ENCODE assay signal across 8 cellular contexts in the genomic region with DNA sequence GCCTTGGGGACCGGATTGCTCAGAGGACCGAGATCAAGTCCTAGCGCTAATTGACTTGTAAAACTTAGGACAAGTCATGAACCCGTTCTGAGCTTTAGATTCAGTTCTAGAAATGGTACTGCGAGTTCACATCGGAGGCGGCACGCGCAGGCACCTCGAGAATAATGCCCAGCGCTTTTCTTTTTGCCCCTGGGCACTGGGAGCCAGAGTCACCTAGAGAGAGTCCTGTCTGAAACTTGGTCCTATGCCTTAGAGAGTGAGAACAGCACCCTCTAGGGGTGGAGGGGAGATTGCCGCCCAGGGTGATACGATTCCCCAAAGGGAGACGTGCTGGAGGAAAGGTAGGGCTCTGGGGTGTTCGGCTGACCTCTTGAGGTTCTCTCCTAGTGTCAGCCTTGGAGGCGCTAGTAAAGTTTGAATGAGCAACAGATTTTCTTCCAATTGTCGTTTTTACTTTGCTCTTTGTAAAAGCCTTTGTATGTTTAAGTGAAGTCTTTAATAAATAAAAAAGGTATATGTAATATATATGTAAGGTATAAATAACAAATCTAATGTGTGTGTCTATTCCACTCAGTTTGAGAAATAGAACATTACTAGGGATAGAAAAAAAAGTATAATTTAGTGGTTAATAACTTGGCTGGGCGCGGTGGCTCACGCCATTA.
DNase-seq lines count a peak whose midpoint lies in the region; ATAC-seq and TF ChIP-seq lines count a peak whose summit lies in the region.

No MANE protein-coding gene starts in this region.

- peak overlapping the region; percentile 22; the same call in 1 of the 2 replicates for H3K27ac ChIP-seq in HUES6 (ENCODE audit: low read depth, low read length)
- H3K27ac ChIP-seq in muscle layer of colon (ENCODE audit: low read depth, low read length): peak overlapping the region; percentile 45

- no peak for TF ChIP-seq POLR2A in erythroblast (IDR thresholded peaks at IDR 0.05; ENCODE audit: low read length)

- DNase-seq in D341Med (ENCODE audit: low spot score): peak; percentile 81
- DNase-seq in NOMO-1 treated with dmso at 0.1 percent for 144 hours (lab: John Stamatoyannopoulos, UW; ENCODE audit: unreplicated experiment): peak; percentile 94
- peak; percentile 90 for DNase-seq in activated CD8-positive, alpha-beta memory T cell treated with anti-CD3 and anti-CD28 coated beads, Interleukin-2, amount 50 U/mL, for 4 hours
- peak; percentile 90 to 94 for DNase-seq in erythroblast (lab: John Stamatoyannopoulos, UW)
- peak; percentile 96 for DNase-seq in stimulated activated CD8-positive, alpha-beta memory T cell treated with anti-CD3 and anti-CD28 coated beads, Interleukin-4, amount 100 ng/mL, for 48 hours

- H3K4me3 ChIP-seq in HUES6 (ENCODE audit: low read depth, low read length) (peak overlapping the region; percentile 91), muscle layer of colon (ENCODE audit: low read depth in 1 of 2, low read length in 2 of 2) (peak overlapping the region; percentile 76 to 89)

- H3K27me3 ChIP-seq in HUES6 (ENCODE audit: control insufficient read depth, insufficient read depth, low read length): no peaks in the 10 kb centered on the region
- no peaks in the 10 kb centered on the region for H3K27me3 ChIP-seq in muscle layer of colon (ENCODE audit: control insufficient read depth in 1 of 2, insufficient read depth in 2 of 2, low read length in 2 of 2)

- H3K36me3 ChIP-seq in HUES6 (ENCODE audit: control insufficient read depth, insufficient read depth, low read length) (peaks cover 8% of the 10 kb centered on the region), muscle layer of colon (ENCODE audit: insufficient read depth, low read length) (peaks cover 3% of the 10 kb centered on the region)

- peak; percentile 61 for ATAC-seq in GM21515 (IDR thresholded peaks at IDR 0.05; ENCODE audit: unreplicated experiment)

- H3K9me3 ChIP-seq in HUES6 (ENCODE audit: control insufficient read depth, insufficient read depth, low read depth, low read length) (no peaks in the 10 kb centered on the region), muscle layer of colon (ENCODE audit: low read length) (no peaks in the 10 kb centered on the region)

- no peaks in the 10 kb centered on the region for H3K4me1 ChIP-seq in HUES6 (ENCODE audit: control insufficient read depth, insufficient read depth, low read length)
- H3K4me1 ChIP-seq in muscle layer of colon (ENCODE audit: insufficient read depth, low read length): peaks cover 15% of the 10 kb centered on the region

- peak overlapping the region; percentile 81 for H3K9ac ChIP-seq in HUES6 (ENCODE audit: low read length)
- peak overlapping the region; percentile 57 for H3K9ac ChIP-seq in muscle layer of colon (ENCODE audit: low read length)

Comparison
In these comparisons a context has a peak if more than half of its experiments do, and no peak if none do; other contexts are left out.
1. Peak in every context shown above with its lines: DNase-seq, ATAC-seq, H3K4me3 ChIP-seq and H3K27ac ChIP-seq.